Comparison of ENCODE assay signal across 8 cellular contexts in genomic region chr3:174440741-174441587, GRCh38.
DNase-seq lines count a peak whose midpoint lies in the region; ATAC-seq and TF ChIP-seq lines count a peak whose summit lies in the region.

No MANE protein-coding gene starts in this region.

- ATAC-seq in GM18909 (IDR thresholded peaks at IDR 0.05; ENCODE audit: poor library complexity, unreplicated experiment): peak; percentile 79
- peak; percentile 62 for ATAC-seq in HG03196 (IDR thresholded peaks at IDR 0.05; ENCODE audit: unreplicated experiment)
- ATAC-seq in effector memory CD8-positive, alpha-beta T cell (replicated peaks): peak; percentile 22

- peaks cover 0 to 6% of the 10 kb centered on the region in 2 donors for H3K9me3 Mint-ChIP-seq in effector memory CD8-positive, alpha-beta T cell

- no peak for TF ChIP-seq CTCF in AG09319 (IDR thresholded peaks at IDR 0.05; ENCODE audit: low read depth, low read length)

- DNase-seq in AG09319 (ENCODE audit: extremely low read depth, low read depth) (peak; percentile 83), NCI-H2227 (lab: John Stamatoyannopoulos, UW; ENCODE audit: unreplicated experiment) (peak; percentile 94), lung microvascular endothelial cell (ENCODE audit: low read depth in 2 of 2) (peak; percentile 71 to 91)
- peak; percentile 12 for DNase-seq in activated CD4-positive, alpha-beta T cell treated with anti-CD3 and anti-CD28 coated beads, Interleukin-2, amount 50 U/mL, for 1 hour
- no peak for DNase-seq in effector memory CD8-positive, alpha-beta T cell
- peak in 2 of 3 experiments; percentile 25 to 58 for DNase-seq in stimulated activated CD4-positive, alpha-beta T cell treated with anti-CD3 and anti-CD28 coated beads, TNF-alpha, amount 100 ng/mL, for 24 hours (ENCODE audit: low read depth in 3 of 3)

- H3K4me1 Mint-ChIP-seq in effector memory CD8-positive, alpha-beta T cell (ENCODE audit: low read depth in 2 of 2): peaks cover 0 to 2% of the 10 kb centered on the region in 2 donors

- peak overlapping the region; percentile 33 to 48 for H3K4me3 Mint-ChIP-seq in effector memory CD8-positive, alpha-beta T cell

- H3K27me3 Mint-ChIP-seq in effector memory CD8-positive, alpha-beta T cell: peaks cover 18 to 20% of the 10 kb centered on the region in 2 donors

- no peaks in the 10 kb centered on the region for H3K36me3 Mint-ChIP-seq in effector memory CD8-positive, alpha-beta T cell (ENCODE audit: insufficient read depth)

- H3K27ac Mint-ChIP-seq in effector memory CD8-positive, alpha-beta T cell: no peak overlapping the region

Comparison
In these comparisons a context has a peak if more than half of its experiments do, and no peak if none do; other contexts are left out.
1. DNase-seq: peak in AG09319 (single experiment), NCI-H2227 (single experiment), activated CD4-positive, alpha-beta T cell treated with anti-CD3 and anti-CD28 coated beads, Interleukin-2, amount 50 U/mL, for 1 hour (single experiment), lung microvascular endothelial cell (2 of 2) and stimulated activated CD4-positive, alpha-beta T cell treated with anti-CD3 and anti-CD28 coated beads, TNF-alpha, amount 100 ng/mL, for 24 hours (2 of 3); none in effector memory CD8-positive, alpha-beta T cell (0 of 3).
2. ATAC-seq: peak in every context shown above with its lines; median percentile 79 in GM18909; 62 in HG03196; 22 in effector memory CD8-positive, alpha-beta T cell.